Comparison of ENCODE assay signal across 16 cellular contexts in genomic region chr22:21850660-21851059, GRCh38. TPM values are rescaled to one million over a fixed set of nuclear protein-coding genes. Genes with fewer than 3 reads are reported as not detected.
A peak's percentile ranks its signal among the peaks of the same experiment; 100 is the strongest.
DNase-seq lines count a peak whose midpoint lies in the region; ATAC-seq, FAIRE-seq and TF ChIP-seq lines count a peak whose summit lies in the region.
"Had no signal": no experiment of that assay in that cellular context is flagged by ENCODE, and none has a peak within 500 bp of the region (broad histone marks: within the 10 kb centered on the region; RNA-seq: fewer than 3 reads in every experiment).

No MANE protein-coding gene starts in this region.

- H3K27me3 ChIP-seq in ascending aorta (no peaks in the 10 kb centered on the region), keratinocyte (ENCODE audit: control insufficient read depth, extremely low read depth, insufficient read depth, low read length) (no peaks in the 10 kb centered on the region), skeletal muscle tissue (ENCODE audit: control insufficient read depth in 3 of 3, insufficient read depth in 3 of 3, low read length in 3 of 3) (no peaks in the 10 kb centered on the region), Caco-2 (replicated peaks; ENCODE audit: control insufficient read depth, insufficient read depth, low read length) (no peaks in the 10 kb centered on the region)

- DNase-seq in CD14-positive monocyte (ENCODE audit: low spot score) = no peak
- DNase-seq in ascending aorta (ENCODE audit: low spot score in 2 of 2) = no peak
- DNase-seq in keratinocyte (ENCODE audit: low read depth, low spot score) = no peak
- no peak for DNase-seq in Caco-2
- no peak for DNase-seq in activated T-helper 1 cell treated with anti-CD3 and anti-CD28 coated beads, Interleukin-12 subunit alpha, Interleukin-12 subunit beta, Interleukin-2, Interleukin-4 antibody, amounts not matched to agents 30 ng/mL and 10 ng/mL and 1 ng/mL, durations not matched to agents 14 hours and 24 hours and 36 hours (ENCODE audit: low spot score)
- DNase-seq: AML-193; CD4-positive, alpha-beta T cell; DMS79 treated with DMSO at 0.1 percent for 48 hours; GDM1; NCI-H1048; NCI-H345; NCI-H526 treated with DMSO at 0.1 percent for 48 hours; OCI-M1 had no signal

- no peak overlapping the region for H3K4me3 Mint-ChIP-seq in CD14-positive monocyte
- H3K4me3 Mint-ChIP-seq in Caco-2 (ENCODE audit: unreplicated experiment) = no peak overlapping the region
- no peak overlapping the region for H3K4me3 Mint-ChIP-seq in activated T-helper 1 cell treated with anti-CD3 and anti-CD28 coated beads, Interleukin-12 subunit alpha, Interleukin-12 subunit beta, Interleukin-2, Interleukin-4 antibody, amounts not matched to agents 30 ng/mL and 10 ng/mL and 1 ng/mL, durations not matched to agents 14 hours and 24 hours and 36 hours
- H3K4me3 Mint-ChIP-seq: CD4-positive, alpha-beta T cell; GM23338 had no signal

- intact Hi-C loops in CD14-positive monocyte (cut with micrococcal nuclease) (no loop called here), ascending aorta (cut with DNase I) (loop anchor here (1.0 kb wide), 1 partner anchor 17 kb away; the partner anchor contains the start of gene MAPK1), Caco-2 (cut with micrococcal nuclease; ENCODE audit: unreplicated experiment) (no loop called here)
- intact Hi-C loops in activated T-helper 1 cell treated with anti-CD3 and anti-CD28 coated beads, Interleukin-12 subunit alpha, Interleukin-12 subunit beta, Interleukin-2, Interleukin-4 antibody, amounts not matched to agents 30 ng/mL and 10 ng/mL and 1 ng/mL, durations not matched to agents 14 hours and 24 hours and 36 hours (cut with micrococcal nuclease) = no loop called here

- no peak overlapping the region for H3K4me3 ChIP-seq in ascending aorta
- H3K4me3 ChIP-seq in keratinocyte (ENCODE audit: control insufficient read depth in 2 of 3, extremely low read depth in 1 of 3, insufficient read depth in 2 of 3, low read depth in 1 of 3, low read length in 3 of 3) = peak overlapping the region in 1 of 3 experiments; percentile 48
- H3K4me3 ChIP-seq in skeletal muscle tissue (ENCODE audit: low read length in 3 of 3) = no peak overlapping the region
- no peak overlapping the region for H3K4me3 ChIP-seq in Caco-2 (ENCODE audit: low read depth, low read length)
- H3K4me3 ChIP-seq: GM23338 had no signal

- no peak for TF ChIP-seq CTCF in CD14-positive monocyte (IDR thresholded peaks at IDR 0.05)
- no peak for TF ChIP-seq CTCF in ascending aorta (IDR thresholded peaks at IDR 0.05)
- no peak for TF ChIP-seq CTCF in keratinocyte (optimal IDR thresholded peaks at IDR 0.05 in 1 of 3, IDR thresholded peaks at IDR 0.05 in 1 of 3, conservative IDR thresholded peaks at IDR 0.05 in 1 of 3; ENCODE audit: extremely low read depth in 1 of 3, insufficient read depth in 2 of 3, low read length in 3 of 3)
- TF ChIP-seq CTCF in Caco-2 (IDR thresholded peaks at IDR 0.05; ENCODE audit: insufficient read depth in 1 of 2, low read depth in 1 of 2, low read length in 1 of 2, severe bottlenecking in 1 of 2, unreplicated experiment in 1 of 2) = no peak

- H3K9ac ChIP-seq in keratinocyte (ENCODE audit: control insufficient read depth, extremely low read depth, insufficient read depth, low read length) = peak overlapping the region; percentile 57
- no peak overlapping the region for H3K9ac ChIP-seq in skeletal muscle tissue (ENCODE audit: low read depth in 1 of 3, low read length in 3 of 3)

- H3K9me3 ChIP-seq in ascending aorta (no peaks in the 10 kb centered on the region), keratinocyte (ENCODE audit: control insufficient read depth, low read depth, low read length) (no peaks in the 10 kb centered on the region), skeletal muscle tissue (ENCODE audit: control insufficient read depth in 3 of 3, low read length in 3 of 3) (no peaks in the 10 kb centered on the region), Caco-2 (no peaks in the 10 kb centered on the region)

- ATAC-seq in GM18519 (IDR thresholded peaks at IDR 0.05; ENCODE audit: low FRiP score, unreplicated experiment) = no peak
- ATAC-seq: GM23338 had no signal

- H3K36me3 Mint-ChIP-seq in CD14-positive monocyte = peaks cover 15 to 17% of the 10 kb centered on the region in 2 donors
- H3K36me3 Mint-ChIP-seq in Caco-2 (ENCODE audit: insufficient read depth, unreplicated experiment) = peaks cover 25% of the 10 kb centered on the region
- H3K36me3 Mint-ChIP-seq in activated T-helper 1 cell treated with anti-CD3 and anti-CD28 coated beads, Interleukin-12 subunit alpha, Interleukin-12 subunit beta, Interleukin-2, Interleukin-4 antibody, amounts not matched to agents 30 ng/mL and 10 ng/mL and 1 ng/mL, durations not matched to agents 14 hours and 24 hours and 36 hours (ENCODE audit: low read depth) = peaks cover 10% of the 10 kb centered on the region

- peaks cover 7 to 42% of the 10 kb centered on the region in 2 donors for H3K4me1 ChIP-seq in ascending aorta
- H3K4me1 ChIP-seq in keratinocyte (ENCODE audit: control insufficient read depth, extremely low read depth, insufficient read depth, low read length) = peaks cover 20% of the 10 kb centered on the region
- H3K4me1 ChIP-seq in skeletal muscle tissue (ENCODE audit: control insufficient read depth in 3 of 3, insufficient read depth in 3 of 3, low read length in 3 of 3) = peaks cover 14 to 28% (median 16%) of the 10 kb centered on the region in 3 donors
- H3K4me1 ChIP-seq in Caco-2 = peaks cover 14% of the 10 kb centered on the region

- H4K20me1 ChIP-seq in keratinocyte (ENCODE audit: control insufficient read depth, extremely low read depth, insufficient read depth, low read length) = peaks cover 8% of the 10 kb centered on the region

- dilution Hi-C loops in keratinocyte (cut with MboI; ENCODE audit: extremely low pct_ligation_motif_present, low sequenced_read_pairs) = loop anchor here (10.0 kb wide), 1 partner anchor 84 kb away; no protein-coding TSS in a partner anchor

- no peaks in the 10 kb centered on the region for H3K9me1 ChIP-seq in keratinocyte (ENCODE audit: control insufficient read depth, extremely low read depth, insufficient read depth, low read length)

- peaks cover 0 to 3% (median 0%) of the 10 kb centered on the region in 7 donors for H3K9me3 Mint-ChIP-seq in CD14-positive monocyte
- no peaks in the 10 kb centered on the region for H3K9me3 Mint-ChIP-seq in Caco-2 (ENCODE audit: unreplicated experiment)
- no peaks in the 10 kb centered on the region for H3K9me3 Mint-ChIP-seq in activated T-helper 1 cell treated with anti-CD3 and anti-CD28 coated beads, Interleukin-12 subunit alpha, Interleukin-12 subunit beta, Interleukin-2, Interleukin-4 antibody, amounts not matched to agents 30 ng/mL and 10 ng/mL and 1 ng/mL, durations not matched to agents 14 hours and 24 hours and 36 hours
- H3K9me3 Mint-ChIP-seq: CD4-positive, alpha-beta T cell had no signal

- peak overlapping the region; percentile 70 for H3K4me2 ChIP-seq in keratinocyte (ENCODE audit: control insufficient read depth, extremely low read depth, insufficient read depth, low read depth, low read length)
- H3K4me2 ChIP-seq: GM23338 had no signal

- peaks cover 94% of the 10 kb centered on the region for H3K79me2 ChIP-seq in keratinocyte (ENCODE audit: control insufficient read depth, insufficient read depth, low read length)

- peak overlapping the region in 4 of 7 donors; percentile 0 to 68 (median 34) for H3K27ac Mint-ChIP-seq in CD14-positive monocyte
- H3K27ac Mint-ChIP-seq in Caco-2 (ENCODE audit: unreplicated experiment) = no peak overlapping the region
- H3K27ac Mint-ChIP-seq in activated T-helper 1 cell treated with anti-CD3 and anti-CD28 coated beads, Interleukin-12 subunit alpha, Interleukin-12 subunit beta, Interleukin-2, Interleukin-4 antibody, amounts not matched to agents 30 ng/mL and 10 ng/mL and 1 ng/mL, durations not matched to agents 14 hours and 24 hours and 36 hours = no peak overlapping the region
- H3K27ac Mint-ChIP-seq: CD4-positive, alpha-beta T cell had no signal

- POLR2A ChIA-PET in Caco-2 (lab: Charles Lee) = no interaction called here

- H3K27ac ChIP-seq in ascending aorta = peak overlapping the region; percentile 75 to 77
- peak overlapping the region; percentile 82 for H3K27ac ChIP-seq in keratinocyte (ENCODE audit: control insufficient read depth, insufficient read depth, low read length)
- H3K27ac ChIP-seq in skeletal muscle tissue (ENCODE audit: low read depth, low read length) = peak overlapping the region; percentile 52

- H3K36me3 ChIP-seq in ascending aorta = peaks cover 0 to 3% of the 10 kb centered on the region in 2 donors
- no peaks in the 10 kb centered on the region for H3K36me3 ChIP-seq in keratinocyte (ENCODE audit: control insufficient read depth in 2 of 2, extremely low read depth in 1 of 2, insufficient read depth in 2 of 2, low read length in 2 of 2)
- no peaks in the 10 kb centered on the region for H3K36me3 ChIP-seq in skeletal muscle tissue (ENCODE audit: control insufficient read depth in 3 of 3, insufficient read depth in 3 of 3, low read length in 3 of 3)
- H3K36me3 ChIP-seq in Caco-2 (ENCODE audit: control insufficient read depth, insufficient read depth, low read length) = no peaks in the 10 kb centered on the region

- CTCF ChIA-PET in Caco-2 (lab: Charles Lee) = interaction anchor here (0.6 kb wide), 1 partner anchor 508 kb away, joined by 7 read pairs; no protein-coding TSS in a partner anchor

- FAIRE-seq in keratinocyte (lab: Jason Lieb, UNC) = no peak

- BruUV-seq in Caco-2 (replicated peaks; lab: Mats Ljungman, UMichigan) = no TSS peak

- H3K4me1 Mint-ChIP-seq in CD14-positive monocyte (peaks cover 44% of the 10 kb centered on the region), Caco-2 (ENCODE audit: low read depth, unreplicated experiment) (peaks cover 20% of the 10 kb centered on the region)
- peaks cover 12% of the 10 kb centered on the region for H3K4me1 Mint-ChIP-seq in activated T-helper 1 cell treated with anti-CD3 and anti-CD28 coated beads, Interleukin-12 subunit alpha, Interleukin-12 subunit beta, Interleukin-2, Interleukin-4 antibody, amounts not matched to agents 30 ng/mL and 10 ng/mL and 1 ng/mL, durations not matched to agents 14 hours and 24 hours and 36 hours (ENCODE audit: low read depth)

- H3K27me3 Mint-ChIP-seq in CD14-positive monocyte (ENCODE audit: low read depth in 3 of 3) = peaks cover 0 to 1% (median 0%) of the 10 kb centered on the region in 3 donors
- H3K27me3 Mint-ChIP-seq in Caco-2 (ENCODE audit: insufficient read depth, unreplicated experiment) = no peaks in the 10 kb centered on the region
- no peaks in the 10 kb centered on the region for H3K27me3 Mint-ChIP-seq in activated T-helper 1 cell treated with anti-CD3 and anti-CD28 coated beads, Interleukin-12 subunit alpha, Interleukin-12 subunit beta, Interleukin-2, Interleukin-4 antibody, amounts not matched to agents 30 ng/mL and 10 ng/mL and 1 ng/mL, durations not matched to agents 14 hours and 24 hours and 36 hours (ENCODE audit: insufficient read depth)
- H3K27me3 Mint-ChIP-seq: CD4-positive, alpha-beta T cell had no signal

- H2AFZ ChIP-seq in keratinocyte (ENCODE audit: control insufficient read depth, low read length) = no peak overlapping the region
- H2AFZ ChIP-seq: GM23338 had no signal

RNA-seq across cellular contexts. Expression of gene MAPK1, which starts 16.8 kb away (rescaled TPM):
- polyA plus RNA-seq in CD14-positive monocyte (100 to 1,000 TPM; 118 to 148 TPM), keratinocyte (106 to 136 TPM (median 117 TPM) in 3 replicates)
- total RNA-seq in ascending aorta (43.3 TPM), skeletal muscle tissue (38.6 TPM), Caco-2 (2022) (135 and 136 TPM in 2 replicates)
- polyA plus RNA-seq in keratinocyte (2011; ENCODE audit: low read depth) = 41.7 TPM
- polyA plus RNA-seq in keratinocyte (2011; cell fraction: cytosol; rRNA removed) = 66.1 and 140 TPM in 2 replicates
- 68.0 and 73.3 TPM in 2 replicates for polyA plus RNA-seq in keratinocyte (2011; cell fraction: nucleus; rRNA removed)
- polyA plus RNA-seq in keratinocyte (2012; ENCODE audit: low replicate concordance) = 44.3 and 71.7 TPM in 2 replicates
- polyA minus RNA-seq in keratinocyte = 95.4 to 117 TPM (median 112 TPM) in 3 replicates
- polyA minus RNA-seq in keratinocyte (2011; cell fraction: cytosol; rRNA and poly(A)+ RNA removed) = 31.1 TPM
- polyA minus RNA-seq in keratinocyte (2011; cell fraction: nucleus; rRNA and poly(A)+ RNA removed) = 22.8 and 44.6 TPM in 2 replicates
- 80.2 and 91.3 TPM in 2 replicates for total RNA-seq in activated T-helper 1 cell treated with anti-CD3 and anti-CD28 coated beads, Interleukin-12 subunit alpha, Interleukin-12 subunit beta, Interleukin-2, Interleukin-4 antibody, amounts not matched to agents 30 ng/mL and 10 ng/mL and 1 ng/mL, durations not matched to agents 14 hours and 24 hours and 36 hours

Comparison
In these comparisons a context has a peak if more than half of its experiments do, and no peak if none do; other contexts are left out.
1. H3K27ac Mint-ChIP-seq: peak in CD14-positive monocyte (4 of 7); none in Caco-2 (single experiment) and activated T-helper 1 cell treated with anti-CD3 and anti-CD28 coated beads, Interleukin-12 subunit alpha, Interleukin-12 subunit beta, Interleukin-2, Interleukin-4 antibody, amounts not matched to agents 30 ng/mL and 10 ng/mL and 1 ng/mL, durations not matched to agents 14 hours and 24 hours and 36 hours (single experiment).
2. Peak in every context shown above with its lines, with median percentiles within 50 percentile points of each other: H3K27ac ChIP-seq.